ENCODE assay signal across 11 cellular contexts in genomic region chr12:109458086-109458485, GRCh38. TPM values are rescaled to one million over a fixed set of nuclear protein-coding genes. Genes with fewer than 3 reads are reported as not detected.
DNase-seq lines count a peak whose midpoint lies in the region; ATAC-seq lines count a peak whose summit lies in the region.
"Had no signal": no experiment of that assay in that cellular context is flagged by ENCODE, and none has a peak within 500 bp of the region (broad histone marks: within the 10 kb centered on the region; RNA-seq: fewer than 3 reads in every experiment).

No MANE protein-coding gene starts in this region.

- H3K27me3 ChIP-seq in HUES64 (ENCODE audit: insufficient read depth, low read length), result no peaks in the 10 kb centered on the region
- no peaks in the 10 kb centered on the region for H3K27me3 ChIP-seq in iPS-15b (ENCODE audit: control insufficient read depth, insufficient read depth, low read length)
- H3K27me3 ChIP-seq: pancreas had no signal

- H3K4me1 Mint-ChIP-seq in stimulated activated effector memory CD8-positive, alpha-beta T cell treated with anti-CD3 and anti-CD28 coated beads, Interleukin-12 subunit alpha, Interleukin-12 subunit beta, amount 100 ng/mL, for 72 hours, result peaks cover 46% of the 10 kb centered on the region

- 41% methylated on average over 4 of the region's 4 CpGs for WGBS in HUES64

- H3K4me1 ChIP-seq in HUES64 (ENCODE audit: insufficient read depth, low read length) (peaks cover 60% of the 10 kb centered on the region), iPS-15b (ENCODE audit: control insufficient read depth, insufficient read depth, low read length) (peaks cover 54% of the 10 kb centered on the region)

- peak overlapping the region; percentile 50 for H3K4me3 Mint-ChIP-seq in stimulated activated effector memory CD8-positive, alpha-beta T cell treated with anti-CD3 and anti-CD28 coated beads, Interleukin-12 subunit alpha, Interleukin-12 subunit beta, amount 100 ng/mL, for 72 hours

- no peaks in the 10 kb centered on the region for H3K9me3 Mint-ChIP-seq in stimulated activated effector memory CD8-positive, alpha-beta T cell treated with anti-CD3 and anti-CD28 coated beads, Interleukin-12 subunit alpha, Interleukin-12 subunit beta, amount 100 ng/mL, for 72 hours

- H3K4me3 ChIP-seq in HUES64 (ENCODE audit: low read length) (peak overlapping the region; percentile 26), iPS-15b (ENCODE audit: low read depth, low read length) (peak overlapping the region; percentile 4)
- H3K4me3 ChIP-seq: pancreas had no signal

- peak overlapping the region; percentile 94 for H3K27ac Mint-ChIP-seq in stimulated activated effector memory CD8-positive, alpha-beta T cell treated with anti-CD3 and anti-CD28 coated beads, Interleukin-12 subunit alpha, Interleukin-12 subunit beta, amount 100 ng/mL, for 72 hours

- H3K9me3 ChIP-seq in HUES64 (ENCODE audit: insufficient read depth, low read depth, low read length), result no peaks in the 10 kb centered on the region
- no peaks in the 10 kb centered on the region for H3K9me3 ChIP-seq in iPS-15b (ENCODE audit: control insufficient read depth, insufficient read depth, low read length)
- H3K9me3 ChIP-seq: pancreas had no signal

- peak; percentile 88 for ATAC-seq in stimulated activated effector memory CD8-positive, alpha-beta T cell treated with anti-CD3 and anti-CD28 coated beads, Interleukin-12 subunit alpha, Interleukin-12 subunit beta, amount 100 ng/mL, for 72 hours
- ATAC-seq in HG02798 (IDR thresholded peaks at IDR 0.05; ENCODE audit: poor library complexity, unreplicated experiment) (no peak), HG02763 (IDR thresholded peaks at IDR 0.05; ENCODE audit: unreplicated experiment) (no peak)
- ATAC-seq: pancreas had no signal

- H3K27ac ChIP-seq in HUES64 (ENCODE audit: low read depth, low read length), result peak overlapping the region; percentile 98
- peak overlapping the region; percentile 75 for H3K27ac ChIP-seq in angular gyrus (ENCODE audit: low read depth, low read length)
- H3K27ac ChIP-seq: epithelial cell of prostate, KMS-11 had no signal

- DNase-seq in stimulated activated effector memory CD8-positive, alpha-beta T cell treated with anti-CD3 and anti-CD28 coated beads, Interleukin-12 subunit alpha, Interleukin-12 subunit beta, amount 100 ng/mL, for 72 hours (ENCODE audit: low spot score in 2 of 2), result no peak
- no peak for DNase-seq in globus pallidus (ENCODE audit: low spot score)
- DNase-seq: activated CD4-positive, alpha-beta T cell treated with anti-CD3 and anti-CD28 coated beads, Interleukin-2, amount 50 U/mL, for 4 hours; pancreas had no signal

- H3K36me3 Mint-ChIP-seq in stimulated activated effector memory CD8-positive, alpha-beta T cell treated with anti-CD3 and anti-CD28 coated beads, Interleukin-12 subunit alpha, Interleukin-12 subunit beta, amount 100 ng/mL, for 72 hours, result peaks cover 67% of the 10 kb centered on the region

- peaks cover 60% of the 10 kb centered on the region for H3K36me3 ChIP-seq in HUES64 (ENCODE audit: insufficient read depth, low read length)
- peaks cover 18% of the 10 kb centered on the region for H3K36me3 ChIP-seq in iPS-15b (ENCODE audit: control insufficient read depth, insufficient read depth, low read length)

- H3K9ac ChIP-seq in HUES64 (ENCODE audit: low read depth, low read length) (peak overlapping the region; percentile 67), iPS-15b (ENCODE audit: low read depth, low read length) (peak overlapping the region; percentile 55)
- H3K9ac ChIP-seq: KMS-11 had no signal

RNA-seq across cellular contexts. Expression of gene KCTD10, which starts 19.0 kb away (rescaled TPM):
- polyA plus RNA-seq in HUES64 (2013, experiment 1 of 2), result 44.7 TPM
- polyA plus RNA-seq in HUES64 (2013, experiment 2 of 2), result 36.3 TPM

RNA-seq across cellular contexts. Expression of gene UBE3B, which starts 19.3 kb away (rescaled TPM):
- polyA plus RNA-seq in HUES64 (2013, experiment 1 of 2), result 14.0 TPM
- polyA plus RNA-seq in HUES64 (2013, experiment 2 of 2), result 16.2 TPM
